15 cellular contexts compared by ENCODE assay signal in genomic region chr1:3656450-3657095, GRCh38. TPM values are rescaled to one million over a fixed set of nuclear protein-coding genes. Genes with fewer than 3 reads are reported as not detected.
A peak's percentile ranks its signal among the peaks of the same experiment; 100 is the strongest.
DNase-seq lines count a peak whose midpoint lies in the region; ATAC-seq and TF ChIP-seq lines count a peak whose summit lies in the region.
"Had no signal": no experiment of that assay in that cellular context is flagged by ENCODE, and none has a peak within 500 bp of the region (broad histone marks: within the 10 kb centered on the region; RNA-seq: fewer than 3 reads in every experiment).

No MANE protein-coding gene starts in this region.

- H3K27me3 Mint-ChIP-seq in memory B cell, result peaks cover 6% of the 10 kb centered on the region

- intact Hi-C loops in colonic mucosa (cut with DNase I), result no loop called here

- H3K9ac ChIP-seq in colonic mucosa (ENCODE audit: low read depth in 2 of 2, low read length in 2 of 2), result no peak overlapping the region

- TF ChIP-seq CTCF in brain microvascular endothelial cell (IDR thresholded peaks at IDR 0.05; ENCODE audit: low read depth, low read length, missing control alignments) (no peak), colonic mucosa (IDR thresholded peaks at IDR 0.05) (no peak)

- H3K9me3 Mint-ChIP-seq in memory B cell, result no peaks in the 10 kb centered on the region

- DNase-seq in activated CD4-positive, alpha-beta T cell treated with anti-CD3 and anti-CD28 coated beads, Interleukin-2, amount 50 U/mL, for 48 hours, result peak; percentile 17 to 28
- no peak for DNase-seq in activated CD4-positive, alpha-beta T cell treated with anti-CD3 and anti-CD28 coated beads, Interleukin-2, amount 50 U/mL, for 4 hours
- DNase-seq in memory B cell (ENCODE audit: low spot score in 2 of 2) (no peak), T-helper 9 cell (no peak), brain microvascular endothelial cell (no peak), colonic mucosa (no peak)
- DNase-seq: ACHN, cerebellar nuclear complex, GDM1, NCI-H1436 treated with DMSO at 0.1 percent for 48 hours, stomach had no signal

- H3K9me3 ChIP-seq in colonic mucosa, result no peaks in the 10 kb centered on the region
- H3K9me3 ChIP-seq: stomach had no signal

- in situ Hi-C loops in brain microvascular endothelial cell (cut with HindIII; ENCODE audit: low pct_ligation_motif_present, low sequenced_read_pairs), result no loop called here

- H3K4me1 ChIP-seq in colonic mucosa, result no peaks in the 10 kb centered on the region

- peak; percentile 51 for ATAC-seq in GM21367 (IDR thresholded peaks at IDR 0.05; ENCODE audit: unreplicated experiment)
- peak; percentile 54 for ATAC-seq in HG03196 (IDR thresholded peaks at IDR 0.05; ENCODE audit: unreplicated experiment)
- ATAC-seq in memory B cell (ENCODE audit: low read depth), result peak; percentile 40

- peak overlapping the region; percentile 62 for H3K27ac Mint-ChIP-seq in memory B cell

- H3K36me3 ChIP-seq in brain microvascular endothelial cell (replicated peaks) (no peaks in the 10 kb centered on the region), colonic mucosa (no peaks in the 10 kb centered on the region)
- H3K36me3 ChIP-seq: stomach had no signal

- no peaks in the 10 kb centered on the region for H3K36me3 Mint-ChIP-seq in memory B cell

- H3K27me3 ChIP-seq in brain microvascular endothelial cell (replicated peaks) (peaks cover 51% of the 10 kb centered on the region), colonic mucosa (peaks cover 40% of the 10 kb centered on the region)

- H3K4me3 ChIP-seq in brain microvascular endothelial cell (ENCODE audit: low read depth, low read length) (no peak overlapping the region), colonic mucosa (no peak overlapping the region)
- H3K4me3 ChIP-seq: stomach had no signal

- peaks cover 13% of the 10 kb centered on the region for H3K4me1 Mint-ChIP-seq in memory B cell

- peak overlapping the region; percentile 77 for H3K4me3 Mint-ChIP-seq in memory B cell

- H3K27ac ChIP-seq in brain microvascular endothelial cell, result no peak overlapping the region
- no peak overlapping the region for H3K27ac ChIP-seq in colonic mucosa
- H3K27ac ChIP-seq: stomach had no signal

RNA-seq across cellular contexts. Expression of gene TP73, which starts 4.3 kb away (rescaled TPM):
- under 1 TPM; 0.29 to 0.42 TPM for total RNA-seq in colonic mucosa
- total RNA-seq: mononuclear cell, skeletal muscle tissue had no signal

RNA-seq across cellular contexts. Expression of gene WRAP73, which starts 6.7 kb away (rescaled TPM):
- 10 to 100 TPM; 19.9 to 24.2 TPM for total RNA-seq in colonic mucosa

RNA-seq across cellular contexts. Expression of gene TPRG1L, which starts 31.8 kb away (rescaled TPM):
- 10 to 100 TPM; 63.0 to 81.5 TPM for total RNA-seq in colonic mucosa

RNA-seq across cellular contexts. Expression of gene MEGF6, which starts 45.3 kb away (rescaled TPM):
- 1 to 10 TPM; 5.2 to 6.4 TPM for total RNA-seq in colonic mucosa

Comparison
In these comparisons a context has a peak if more than half of its experiments do, and no peak if none do; other contexts are left out.
1. DNase-seq: peak in activated CD4-positive, alpha-beta T cell treated with anti-CD3 and anti-CD28 coated beads, Interleukin-2, amount 50 U/mL, for 48 hours (2 of 2); none in activated CD4-positive, alpha-beta T cell treated with anti-CD3 and anti-CD28 coated beads, Interleukin-2, amount 50 U/mL, for 4 hours (0 of 2), memory B cell (0 of 2), T-helper 9 cell (single experiment), brain microvascular endothelial cell (single experiment) and colonic mucosa (single experiment).
2. Peak in every context shown above with its lines, with median percentiles within 50 percentile points of each other: ATAC-seq.